Comparison of ENCODE assay signal across 1 cellular context in genomic region chr16:12646490-12647274, GRCh38.
TF ChIP-seq lines count a peak whose summit lies in the region.

No MANE protein-coding gene starts in this region.

TF ChIP-seq in GM23338, 12 proteins besides CTCF, POLR2A, EP300 and RAD21 (continued from another document):
- TF ChIP-seq, protein P1, sequence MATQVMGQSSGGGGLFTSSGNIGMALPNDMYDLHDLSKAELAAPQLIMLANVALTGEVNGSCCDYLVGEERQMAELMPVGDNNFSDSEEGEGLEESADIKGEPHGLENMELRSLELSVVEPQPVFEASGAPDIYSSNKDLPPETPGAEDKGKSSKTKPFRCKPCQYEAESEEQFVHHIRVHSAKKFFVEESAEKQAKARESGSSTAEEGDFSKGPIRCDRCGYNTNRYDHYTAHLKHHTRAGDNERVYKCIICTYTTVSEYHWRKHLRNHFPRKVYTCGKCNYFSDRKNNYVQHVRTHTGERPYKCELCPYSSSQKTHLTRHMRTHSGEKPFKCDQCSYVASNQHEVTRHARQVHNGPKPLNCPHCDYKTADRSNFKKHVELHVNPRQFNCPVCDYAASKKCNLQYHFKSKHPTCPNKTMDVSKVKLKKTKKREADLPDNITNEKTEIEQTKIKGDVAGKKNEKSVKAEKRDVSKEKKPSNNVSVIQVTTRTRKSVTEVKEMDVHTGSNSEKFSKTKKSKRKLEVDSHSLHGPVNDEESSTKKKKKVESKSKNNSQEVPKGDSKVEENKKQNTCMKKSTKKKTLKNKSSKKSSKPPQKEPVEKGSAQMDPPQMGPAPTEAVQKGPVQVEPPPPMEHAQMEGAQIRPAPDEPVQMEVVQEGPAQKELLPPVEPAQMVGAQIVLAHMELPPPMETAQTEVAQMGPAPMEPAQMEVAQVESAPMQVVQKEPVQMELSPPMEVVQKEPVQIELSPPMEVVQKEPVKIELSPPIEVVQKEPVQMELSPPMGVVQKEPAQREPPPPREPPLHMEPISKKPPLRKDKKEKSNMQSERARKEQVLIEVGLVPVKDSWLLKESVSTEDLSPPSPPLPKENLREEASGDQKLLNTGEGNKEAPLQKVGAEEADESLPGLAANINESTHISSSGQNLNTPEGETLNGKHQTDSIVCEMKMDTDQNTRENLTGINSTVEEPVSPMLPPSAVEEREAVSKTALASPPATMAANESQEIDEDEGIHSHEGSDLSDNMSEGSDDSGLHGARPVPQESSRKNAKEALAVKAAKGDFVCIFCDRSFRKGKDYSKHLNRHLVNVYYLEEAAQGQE (IDR thresholded peaks at IDR 0.05; ENCODE audit: unreplicated experiment): no peak
- TF ChIP-seq POLR2AphosphoS5 (IDR thresholded peaks at IDR 0.05; ENCODE audit: low read depth): no peak
- no peak for TF ChIP-seq ETS1 (IDR thresholded peaks at IDR 0.05)
TF ChIP-seq in GM23338: peak in this region for 0.
